Comparison of ENCODE assay signal across 9 cellular contexts in the genomic region with DNA sequence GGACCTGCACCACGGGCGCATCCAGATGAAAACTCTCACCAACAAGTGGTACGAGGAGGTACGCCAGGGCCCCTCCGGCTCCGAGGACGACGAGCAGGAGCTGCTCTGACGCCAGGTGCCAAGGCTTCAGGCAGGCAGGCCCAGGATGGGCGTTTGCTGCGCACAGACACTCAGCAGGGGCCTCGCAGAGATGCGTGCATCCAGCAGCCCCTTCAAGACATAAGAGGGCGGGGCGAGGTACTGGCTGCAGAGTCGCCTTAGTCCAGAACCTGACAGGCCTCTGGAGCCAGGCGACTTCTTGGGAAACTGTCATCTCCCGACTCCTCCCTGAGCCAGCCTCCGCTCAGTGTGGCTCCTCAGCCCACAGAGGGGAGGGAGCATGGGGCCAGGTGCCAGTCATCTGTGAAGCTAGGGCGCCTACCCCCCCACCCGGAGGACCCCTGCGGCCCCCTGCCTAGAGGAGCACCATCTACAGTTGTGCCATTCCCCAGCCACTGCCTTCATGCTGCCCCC. TPM values are rescaled to one million over a fixed set of nuclear protein-coding genes. Genes with fewer than 3 reads are reported as not detected.
DNase-seq lines count a peak whose midpoint lies in the region; ATAC-seq, FAIRE-seq and TF ChIP-seq lines count a peak whose summit lies in the region.
"Had no signal": no experiment of that assay in that cellular context is flagged by ENCODE, and none has a peak within 500 bp of the region (broad histone marks: within the 10 kb centered on the region; RNA-seq: fewer than 3 reads in every experiment).

No MANE protein-coding gene starts in this region.

- peaks cover 2% of the 10 kb centered on the region for H3K79me2 ChIP-seq in osteoblast (ENCODE audit: insufficient read depth, low read length)

- H3K4me2 ChIP-seq in osteoblast (ENCODE audit: insufficient read depth, low read length), result no peak overlapping the region

- no peak overlapping the region for H2AFZ ChIP-seq in osteoblast (ENCODE audit: low read length)

- peak overlapping the region; percentile 76 to 85 for H3K27ac Mint-ChIP-seq in activated naive CD4-positive, alpha-beta T cell treated with anti-CD3 and anti-CD28 coated beads, Interleukin-2, amount 50 U/mL, for 72 hours

- no peaks in the 10 kb centered on the region for H3K9me3 Mint-ChIP-seq in activated naive CD4-positive, alpha-beta T cell treated with anti-CD3 and anti-CD28 coated beads, Interleukin-2, amount 50 U/mL, for 72 hours

- H3K9me3 ChIP-seq in osteoblast (ENCODE audit: low read depth, low read length) (no peaks in the 10 kb centered on the region), upper lobe of right lung (no peaks in the 10 kb centered on the region), small intestine (ENCODE audit: control insufficient read depth, low read depth) (no peaks in the 10 kb centered on the region)

- intact Hi-C loops in upper lobe of right lung (cut with DNase I), result no loop called here

- peaks cover 10% of the 10 kb centered on the region for H4K20me1 ChIP-seq in osteoblast (ENCODE audit: insufficient read depth, low read length)

- H3K36me3 Mint-ChIP-seq in activated naive CD4-positive, alpha-beta T cell treated with anti-CD3 and anti-CD28 coated beads, Interleukin-2, amount 50 U/mL, for 72 hours, result peaks cover 0 to 6% of the 10 kb centered on the region in 2 donors

- 90 to 92% (median 91%) methylated on average over 21 to 22 of the region's 22 CpGs for WGBS in small intestine, 3 donors

- H3K27ac ChIP-seq in coronary artery, result peak overlapping the region; percentile 52 to 86
- H3K27ac ChIP-seq in osteoblast (ENCODE audit: low read depth, low read length), result no peak overlapping the region
- H3K27ac ChIP-seq in upper lobe of right lung, result peak overlapping the region; percentile 68
- H3K27ac ChIP-seq in small intestine (ENCODE audit: low read depth in 1 of 2, low read length in 1 of 2), result peak overlapping the region in 1 of 2 donors; percentile 23

- no peak for DNase-seq in activated naive CD4-positive, alpha-beta T cell treated with anti-CD3 and anti-CD28 coated beads, Interleukin-2, amount 50 U/mL, for 72 hours (ENCODE audit: low spot score in 2 of 2)
- DNase-seq in activated naive CD4-positive, alpha-beta T cell treated with Interleukin-2 at 50 U/mL for 16 hours, result no peak
- DNase-seq in coronary artery (ENCODE audit: low spot score) (no peak), osteoblast (ENCODE audit: insufficient read length, low spot score, missing footprints) (peak; percentile 72), upper lobe of right lung (no peak), AG08396 (ENCODE audit: low spot score) (no peak), small intestine (no peak)
- DNase-seq: NCI-H774 had no signal

- no peak for TF ChIP-seq CTCF in coronary artery (IDR thresholded peaks at IDR 0.05)
- TF ChIP-seq CTCF in osteoblast (IDR thresholded peaks at IDR 0.05; ENCODE audit: extremely low read depth, low read depth, low read length), result no peak
- no peak for TF ChIP-seq CTCF in upper lobe of right lung (IDR thresholded peaks at IDR 0.05)

- H3K4me1 ChIP-seq in osteoblast (ENCODE audit: insufficient read depth, low read length) (peaks cover 24% of the 10 kb centered on the region), upper lobe of right lung (peaks cover 49% of the 10 kb centered on the region), small intestine (ENCODE audit: control insufficient read depth in 2 of 2, insufficient read depth in 1 of 2, low read depth in 1 of 2, low read length in 1 of 2) (no peaks in the 10 kb centered on the region)

- H3K4me3 ChIP-seq in coronary artery (no peak overlapping the region), osteoblast (ENCODE audit: insufficient read depth, low read length) (no peak overlapping the region), upper lobe of right lung (no peak overlapping the region), small intestine (ENCODE audit: low read depth in 1 of 2, low read length in 2 of 2) (no peak overlapping the region)

- H3K27me3 ChIP-seq in osteoblast (ENCODE audit: insufficient read depth, low read length) (no peaks in the 10 kb centered on the region), upper lobe of right lung (no peaks in the 10 kb centered on the region), small intestine (ENCODE audit: control insufficient read depth in 2 of 2, insufficient read depth in 2 of 2, low read length in 2 of 2) (no peaks in the 10 kb centered on the region)

- ATAC-seq in activated naive CD4-positive, alpha-beta T cell treated with anti-CD3 and anti-CD28 coated beads, Interleukin-2, amount 50 U/mL, for 72 hours, result peak in 1 of 2 donors; percentile 19
- ATAC-seq in upper lobe of right lung (no peak), HG02970 (IDR thresholded peaks at IDR 0.05; ENCODE audit: low FRiP score, unreplicated experiment) (no peak)

- no peak for FAIRE-seq in small intestine (lab: Jason Lieb, UNC)

- H3K36me3 ChIP-seq in osteoblast (ENCODE audit: insufficient read depth, low read length) (peaks cover 8% of the 10 kb centered on the region), upper lobe of right lung (peaks cover 32% of the 10 kb centered on the region), small intestine (ENCODE audit: control insufficient read depth in 2 of 2, insufficient read depth in 2 of 2, low read length in 2 of 2) (peaks cover 5 to 8% of the 10 kb centered on the region in 2 donors)

RNA-seq across cellular contexts. Expression of gene SPATA2, which starts 27.4 kb away (rescaled TPM):
- total RNA-seq in activated naive CD4-positive, alpha-beta T cell treated with anti-CD3 and anti-CD28 coated beads, Interleukin-2, amount 50 U/mL, for 72 hours, result 1 to 10 TPM; 7.2 to 7.9 TPM
- total RNA-seq in osteoblast (3.2 and 3.3 TPM in 2 replicates), upper lobe of right lung (8.7 TPM)
- polyA plus RNA-seq in small intestine, result 10 to 100 TPM in 1 of 3 donors, 1 to 10 TPM in 2; 8.6 to 11.0 (median 9.9) TPM

RNA-seq across cellular contexts. Expression of gene RNF114, which starts 48.3 kb away (rescaled TPM):
- total RNA-seq in activated naive CD4-positive, alpha-beta T cell treated with anti-CD3 and anti-CD28 coated beads, Interleukin-2, amount 50 U/mL, for 72 hours, result 10 to 100 TPM; 60.9 to 66.0 TPM
- 46.9 and 78.5 TPM in 2 replicates for total RNA-seq in osteoblast
- total RNA-seq in upper lobe of right lung, result 74.7 TPM
- polyA plus RNA-seq in small intestine, result 10 to 100 TPM; 51.2 to 76.0 (median 60.8) TPM
